Comparison of ENCODE assay signal across 24 cellular contexts in the genomic region with DNA sequence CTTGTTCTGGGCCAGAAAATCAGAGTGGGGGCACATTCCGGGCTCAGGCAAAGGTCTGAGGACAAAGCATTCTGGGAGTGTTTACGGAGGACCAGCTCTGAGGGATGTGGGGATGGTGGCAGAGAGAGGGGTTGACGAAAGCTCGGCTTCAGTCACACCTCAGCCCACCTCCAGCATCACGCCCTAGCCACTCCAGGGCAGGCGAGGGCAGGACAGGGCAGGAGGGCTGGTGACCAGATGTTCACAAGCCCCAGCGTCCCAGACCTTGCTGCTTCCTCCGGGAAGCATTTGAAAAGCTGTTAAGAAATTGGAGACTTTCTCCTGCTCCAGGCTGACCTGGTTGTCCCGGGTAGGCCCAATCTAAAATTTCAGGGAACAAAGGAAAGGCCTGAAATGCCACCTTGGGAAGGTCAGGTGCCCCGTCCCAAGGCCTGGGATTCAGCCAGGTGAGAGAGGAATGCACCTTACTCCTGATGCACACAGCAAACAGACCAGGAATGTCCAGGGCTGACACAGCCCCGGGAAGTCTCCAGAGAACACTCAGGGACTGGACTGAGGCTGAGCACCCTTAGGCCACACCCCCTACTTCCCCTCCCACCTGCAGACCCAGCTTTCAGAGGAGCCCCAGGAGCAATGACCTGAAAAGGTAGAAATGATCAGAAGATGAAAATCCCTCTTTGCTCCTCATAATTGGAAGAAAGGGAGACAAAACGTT.
A peak's percentile ranks its signal among the peaks of the same experiment; 100 is the strongest.
DNase-seq lines count a peak whose midpoint lies in the region; ATAC-seq, FAIRE-seq and TF ChIP-seq lines count a peak whose summit lies in the region.
"Had no signal": no experiment of that assay in that cellular context is flagged by ENCODE, and none has a peak within 500 bp of the region (broad histone marks: within the 10 kb centered on the region; RNA-seq: fewer than 3 reads in every experiment).

No MANE protein-coding gene starts in this region.

- H2BK12ac ChIP-seq in H1 (ENCODE audit: low read depth, low read length) = peak overlapping the region; percentile 92

- peak overlapping the region; percentile 9; the same call in 1 of the 2 replicates for H4K8ac ChIP-seq in H1 (ENCODE audit: extremely low read depth, insufficient read depth, low read length)

- no peaks in the 10 kb centered on the region for H4K20me1 ChIP-seq in H1 (replicated peaks in 1 of 2; ENCODE audit: control insufficient read depth in 1 of 2, insufficient read depth in 2 of 2, low read length in 2 of 2)
- no peaks in the 10 kb centered on the region for H4K20me1 ChIP-seq in neural progenitor cell (ENCODE audit: low read depth)

- H3K27ac ChIP-seq in heart right ventricle (no peak overlapping the region), H1 (ENCODE audit: low read depth, low read length) (no peak overlapping the region), neural progenitor cell (no peak overlapping the region)
- H3K27ac ChIP-seq: C4-2B, KMS-11 had no signal

- H4K5ac ChIP-seq in H1 (ENCODE audit: insufficient read length, low read depth, low read length) = no peak overlapping the region

- peak overlapping the region; percentile 98 for H2BK15ac ChIP-seq in H1 (ENCODE audit: low read length)

- H3K4me2 ChIP-seq in H1 (ENCODE audit: insufficient read depth in 1 of 2, low read depth in 2 of 2, low read length in 2 of 2) (no peak overlapping the region; a peak in 1 of 4 replicates), neural progenitor cell (no peak overlapping the region)
- H3K4me2 ChIP-seq: KMS-11 had no signal

- no peak for TF ChIP-seq POLR2A in H1 (IDR thresholded peaks at IDR 0.05; ENCODE audit: control extremely low read depth in 1 of 2, low read depth in 2 of 2, low read length in 2 of 2)
- no peak for TF ChIP-seq POLR2A in H54 (IDR thresholded peaks at IDR 0.05; ENCODE audit: low read depth, low read length)

- H3K79me2 ChIP-seq in H1 (ENCODE audit: control insufficient read depth in 1 of 2, insufficient read depth in 2 of 2, low read length in 2 of 2) (no peaks in the 10 kb centered on the region), neural progenitor cell (ENCODE audit: low read depth) (no peaks in the 10 kb centered on the region)

- intact Hi-C loops in cardiac septum (cut with DNase I) = no loop called here
- intact Hi-C loops in heart right ventricle (cut with DNase I) = no loop called here

- H3K4me1 ChIP-seq in heart right ventricle (no peaks in the 10 kb centered on the region), H1 (replicated peaks in 1 of 4; ENCODE audit: control insufficient read depth in 3 of 4, insufficient read depth in 4 of 4, low read length in 3 of 4) (peaks cover 9 to 43% (median 18%) of the 10 kb centered on the region in 4 experiments), neural progenitor cell (peaks cover 45% of the 10 kb centered on the region)

- POLR2A ChIA-PET in H1 (lab: Charles Lee; ENCODE audit: partially characterized antibody) = interaction anchor here (0.6 to 3.5 kb wide), 5 partner anchors 10 to 228 kb away, joined by 3 to 18 read pairs (median 4); no protein-coding TSS in a partner anchor

- H2BK5ac ChIP-seq in H1 (ENCODE audit: low read depth, low read length) = peak overlapping the region; percentile 81

- no peaks in the 10 kb centered on the region for H3K79me1 ChIP-seq in H1 (ENCODE audit: low read depth, low read length)

- H3K4me1 Mint-ChIP-seq in neural progenitor cell = peaks cover 7% of the 10 kb centered on the region
- H3K4me1 Mint-ChIP-seq: CD8-positive, alpha-beta memory T cell had no signal

- TF ChIP-seq RAD21 in H1 (IDR thresholded peaks at IDR 0.05 in 1 of 2, conservative IDR thresholded peaks at IDR 0.05 in 1 of 2; ENCODE audit: low read depth in 2 of 2, low read length in 2 of 2) = no peak

- peak overlapping the region; percentile 66 for H3K18ac ChIP-seq in H1 (ENCODE audit: extremely low read depth, low read length)

- H3K9me3 Mint-ChIP-seq in neural progenitor cell = peaks cover 13% of the 10 kb centered on the region

- no peak overlapping the region for H2AFZ ChIP-seq in H1 (ENCODE audit: low read length)
- H2AFZ ChIP-seq in neural progenitor cell (replicated peaks) = no peak overlapping the region

- no peak overlapping the region for H3K4ac ChIP-seq in H1 (replicated peaks; ENCODE audit: insufficient read length, low read depth, low read length)

- peak overlapping the region; percentile 11 for H3K27ac Mint-ChIP-seq in neural progenitor cell
- H3K27ac Mint-ChIP-seq: CD8-positive, alpha-beta memory T cell had no signal

- CTCF ChIA-PET in H1 (lab: Charles Lee; ENCODE audit: partially characterized antibody) = interaction anchor here (0.6 to 3.7 kb wide), 12 partner anchors 10 to 1784 kb away, joined by 3 to 15 read pairs (median 3); no protein-coding TSS in a partner anchor

- no peak overlapping the region for H3K56ac ChIP-seq in H1 (replicated peaks; ENCODE audit: insufficient read length, low read depth, low read length)

- H2AK5ac ChIP-seq in H1 (ENCODE audit: low read depth, low read length) = peak overlapping the region; percentile 89

- H3K9ac ChIP-seq in H1 (replicated peaks in 1 of 4; ENCODE audit: extremely low read depth in 1 of 4, low read depth in 3 of 4, low read length in 3 of 4) (no peak overlapping the region), neural progenitor cell (no peak overlapping the region)
- H3K9ac ChIP-seq: KMS-11 had no signal

- H3K4me3 Mint-ChIP-seq in neural progenitor cell = no peak overlapping the region

- H4K91ac ChIP-seq in H1 (replicated peaks; ENCODE audit: insufficient read length, low read length) = peak overlapping the region; percentile 39

- H3K27me3 ChIP-seq in heart right ventricle (peaks cover 0 to 55% (median 44%) of the 10 kb centered on the region in 7 donors), H1 (replicated peaks in 1 of 4; ENCODE audit: control insufficient read depth in 3 of 4, extremely low read depth in 1 of 4, insufficient read depth in 3 of 4, low read length in 3 of 4) (no peaks in the 10 kb centered on the region; a peak in 1 of 7 replicates), neural progenitor cell (no peaks in the 10 kb centered on the region)

- peaks cover 17% of the 10 kb centered on the region for H3K27me3 Mint-ChIP-seq in neural progenitor cell (ENCODE audit: insufficient read depth, low read depth)

- H3K4me3 ChIP-seq in heart right ventricle (no peak overlapping the region), H1 (ENCODE audit: extremely low read depth in 1 of 4, insufficient read depth in 2 of 4, low read depth in 3 of 4, low read length in 4 of 4) (no peak overlapping the region), neural progenitor cell (no peak overlapping the region)
- H3K4me3 ChIP-seq: GM12878 had no signal

- H3K23ac ChIP-seq in H1 (ENCODE audit: insufficient read length) = no peak overlapping the region

- no peak for ATAC-seq in heart right ventricle
- ATAC-seq in HG02884 (IDR thresholded peaks at IDR 0.05; ENCODE audit: unreplicated experiment) = no peak
- ATAC-seq: GM12878, PC-3 had no signal

- H3K9me3 ChIP-seq in heart right ventricle (peaks cover 0 to 41% (median 7%) of the 10 kb centered on the region in 11 donors), H1 (ENCODE audit: insufficient read depth in 2 of 2, low read depth in 1 of 2, low read length in 1 of 2) (no peaks in the 10 kb centered on the region), neural progenitor cell (ENCODE audit: low read depth) (no peaks in the 10 kb centered on the region)

- TF ChIP-seq CTCF in heart right ventricle (IDR thresholded peaks at IDR 0.05) = no peak
- no peak for TF ChIP-seq CTCF in H1 (IDR thresholded peaks at IDR 0.05; ENCODE audit: control extremely low read depth in 1 of 3, insufficient read depth in 1 of 3, low read depth in 1 of 3, low read length in 3 of 3)
- TF ChIP-seq CTCF in neural progenitor cell (IDR thresholded peaks at IDR 0.05) = no peak

- TF ChIP-seq EP300 in H1 (IDR thresholded peaks at IDR 0.05; ENCODE audit: borderline replicate concordance in 1 of 2, low read depth in 2 of 2, low read length in 2 of 2) = no peak

- 49 to 53% methylated on average over 12 of the region's 12 CpGs for WGBS in heart right ventricle, 2 donors
- WGBS in H1 (ENCODE audit: extremely low coverage in 1 of 2, insufficient coverage in 1 of 2, insufficient read length in 1 of 2, insufficient replicate concordance in 2 of 2, low coverage in 1 of 2, low lambda C conversion rate in 2 of 2, missing lambda C conversion rate in 1 of 2), 2 experiments = 83% methylated on average over 12 of the region's 12 CpGs; no CpG with 5 or more reads in 1 of the 2 experiments

- H3K36me3 ChIP-seq in heart right ventricle (no peaks in the 10 kb centered on the region), H1 (ENCODE audit: control insufficient read depth in 2 of 4, insufficient read depth in 4 of 4, low read length in 3 of 4) (no peaks in the 10 kb centered on the region; a peak in 1 of 8 replicates), neural progenitor cell (no peaks in the 10 kb centered on the region)

- H3K14ac ChIP-seq in H1 (ENCODE audit: insufficient read length) = no peak overlapping the region

- no peak for FAIRE-seq in H1 (lab: Jason Lieb, UNC)
- no peak for FAIRE-seq in H54 (lab: Jason Lieb, UNC)
- FAIRE-seq: GM12878 had no signal

- H3K23me2 ChIP-seq in H1 (ENCODE audit: low read depth, low read length) = no peaks in the 10 kb centered on the region

- H3F3A ChIP-seq in neural progenitor cell (ENCODE audit: low read depth) = peaks cover 38% of the 10 kb centered on the region

- DNase-seq in cardiac septum (ENCODE audit: low spot score) (peak; percentile 50), heart right ventricle (no peak), H1 (ENCODE audit: low read depth in 1 of 2, low spot score in 2 of 2) (no peak), neural progenitor cell (ENCODE audit: low spot score) (no peak), GDM1 (lab: John Stamatoyannopoulos, UW) (no peak), H54 (ENCODE audit: insufficient read length, low spot score) (no peak), GF-D8 (lab: John Stamatoyannopoulos, UW) (no peak)
- DNase-seq: CD8-positive, alpha-beta memory T cell; EL; HCEC 1CT; IMR-90; NCI-H1105; NCI-H146; NCI-H2029 treated with DMSO at 0.1 percent for 48 hours; NCI-H2171; NCI-H345; NCI-H524 treated with DMSO at 0.1 percent for 48 hours; PC-3; SHP77; SW 1271 had no signal

- peaks cover 3% of the 10 kb centered on the region for H3K36me3 Mint-ChIP-seq in neural progenitor cell
- H3K36me3 Mint-ChIP-seq: CD8-positive, alpha-beta memory T cell had no signal

- peak overlapping the region; percentile 13 for H2BK120ac ChIP-seq in H1 (replicated peaks; ENCODE audit: low read depth, low read length)

- peak overlapping the region; percentile 91 for H2BK20ac ChIP-seq in H1 (ENCODE audit: low read length)

TF ChIP-seq in H1, 55 proteins besides CTCF, POLR2A, EP300 and RAD21:
- no peak for TF ChIP-seq SRF (IDR thresholded peaks at IDR 0.05; ENCODE audit: low read depth, low read length)
- no peak for TF ChIP-seq CREB1 (IDR thresholded peaks at IDR 0.05)
